Comparison of ENCODE assay signal across 22 cellular contexts in the genomic region with DNA sequence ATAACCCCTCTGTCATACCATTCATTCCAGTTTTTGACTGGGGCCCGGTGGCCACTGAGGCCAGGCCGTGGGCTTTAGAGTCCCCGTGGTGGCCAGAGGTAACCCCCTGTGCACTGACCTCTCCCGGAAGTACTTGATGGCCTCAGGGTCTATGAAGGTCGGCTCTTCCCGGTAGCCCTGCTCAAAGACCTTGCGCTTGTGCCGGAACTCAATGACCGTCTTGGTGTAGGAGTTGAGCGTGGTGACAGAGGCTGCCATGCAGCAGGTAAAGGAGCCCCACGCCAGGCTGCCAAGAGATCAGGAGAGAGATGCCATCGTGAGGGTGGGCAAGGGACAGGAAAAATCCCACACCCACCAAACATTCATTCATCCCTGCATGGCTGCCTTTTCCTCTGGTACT.
DNase-seq lines count a peak whose midpoint lies in the region; ATAC-seq, FAIRE-seq and TF ChIP-seq lines count a peak whose summit lies in the region.
"Had no signal": no experiment of that assay in that cellular context is flagged by ENCODE, and none has a peak within 500 bp of the region (broad histone marks: within the 10 kb centered on the region; RNA-seq: fewer than 3 reads in every experiment).

No MANE protein-coding gene starts in this region.

- peaks cover 3% of the 10 kb centered on the region for H3K27me3 Mint-ChIP-seq in endothelial cell (ENCODE audit: unreplicated experiment)
- peaks cover 18% of the 10 kb centered on the region for H3K27me3 Mint-ChIP-seq in nephron progenitor cell (ENCODE audit: low read depth, poor library complexity)

- H3K36me3 Mint-ChIP-seq in endothelial cell (ENCODE audit: low read depth, unreplicated experiment) (peaks cover 18% of the 10 kb centered on the region), nephron progenitor cell (ENCODE audit: low read depth) (no peaks in the 10 kb centered on the region)
- H3K36me3 Mint-ChIP-seq: CD8-positive, alpha-beta T cell had no signal

- H3K4me3 Mint-ChIP-seq in endothelial cell (ENCODE audit: unreplicated experiment) (peak overlapping the region; percentile 32), nephron progenitor cell (no peak overlapping the region)
- H3K4me3 Mint-ChIP-seq: CD8-positive, alpha-beta T cell; GM23338 had no signal

- FAIRE-seq in small intestine (lab: Jason Lieb, UNC), result no peak
- FAIRE-seq: A204.1, GM12878, H54, HTR-8/SVneo, K562 had no signal

- no peaks in the 10 kb centered on the region for H3K4me1 ChIP-seq in spleen
- no peaks in the 10 kb centered on the region for H3K4me1 ChIP-seq in small intestine (ENCODE audit: control insufficient read depth in 2 of 2, insufficient read depth in 1 of 2, low read depth in 1 of 2, low read length in 1 of 2)
- H3K4me1 ChIP-seq: BLaER1 had no signal

- H3K9me3 ChIP-seq in spleen (peaks cover 0 to 25% (median 14%) of the 10 kb centered on the region in 8 donors), small intestine (ENCODE audit: control insufficient read depth, low read depth) (no peaks in the 10 kb centered on the region)

- WGBS in spleen, 5 donors, result 87 to 95% (median 93%) methylated on average over 10 to 12 of the region's 12 CpGs
- 88 to 95% (median 92%) methylated on average over 12 of the region's 12 CpGs for WGBS in small intestine, 3 donors

- no peak for TF ChIP-seq POLR2A in spleen (IDR thresholded peaks at IDR 0.05)

- DNase-seq in GM13976 (ENCODE audit: low spot score), result peak; percentile 1
- DNase-seq in endothelial cell (ENCODE audit: low spot score), result no peak
- DNase-seq in nephron progenitor cell, result no peak
- peak; percentile 27 for DNase-seq in spleen
- no peak for DNase-seq in small intestine
- no peak for DNase-seq in GM19238 (ENCODE audit: insufficient read length, low spot score)
- DNase-seq: ACHN; Calu3; CD8-positive, alpha-beta T cell; DMS79 treated with DMSO at 0.1 percent for 48 hours; GF-D8; HCEC 1CT; IMR-90 had no signal

- no peak for ATAC-seq in HG02870 (IDR thresholded peaks at IDR 0.05; ENCODE audit: unreplicated experiment)
- no peak for ATAC-seq in GM19467 (IDR thresholded peaks at IDR 0.05; ENCODE audit: unreplicated experiment)
- ATAC-seq: CD8-positive, alpha-beta T cell; GM12878; GM23338; K562 had no signal

- H3K27ac ChIP-seq in spleen, result no peak overlapping the region
- H3K27ac ChIP-seq in small intestine (ENCODE audit: low read depth in 1 of 2, low read length in 1 of 2), result no peak overlapping the region
- H3K27ac ChIP-seq: BLaER1 had no signal

- H3K9me3 Mint-ChIP-seq in endothelial cell (ENCODE audit: unreplicated experiment) (peaks cover 11% of the 10 kb centered on the region), nephron progenitor cell (peaks cover 19% of the 10 kb centered on the region)

- intact Hi-C loops in spleen (cut with DNase I; ENCODE audit: low total_unique reads), result no loop called here

- H3K27ac Mint-ChIP-seq in endothelial cell (ENCODE audit: unreplicated experiment) (no peak overlapping the region), nephron progenitor cell (peak overlapping the region; percentile 54)
- H3K27ac Mint-ChIP-seq: CD8-positive, alpha-beta T cell; GM23338 had no signal

- H3K36me3 ChIP-seq in spleen (no peaks in the 10 kb centered on the region), small intestine (ENCODE audit: control insufficient read depth in 2 of 2, insufficient read depth in 2 of 2, low read length in 2 of 2) (no peaks in the 10 kb centered on the region)
- H3K36me3 ChIP-seq: BLaER1 had no signal

- no peak overlapping the region for H3K4me3 ChIP-seq in spleen
- H3K4me3 ChIP-seq in small intestine (ENCODE audit: low read depth in 1 of 2, low read length in 2 of 2), result no peak overlapping the region
- H3K4me3 ChIP-seq: BLaER1, GM12878, GM23338, K562 had no signal

- no peak for TF ChIP-seq CTCF in GM13976 (IDR thresholded peaks at IDR 0.05; ENCODE audit: borderline replicate concordance, control extremely low read depth, extremely low read depth, insufficient read depth, missing control alignments)
- no peak for TF ChIP-seq CTCF in endothelial cell (IDR thresholded peaks at IDR 0.05; ENCODE audit: unreplicated experiment)
- no peak for TF ChIP-seq CTCF in nephron progenitor cell (IDR thresholded peaks at IDR 0.05)
- TF ChIP-seq CTCF in spleen (IDR thresholded peaks at IDR 0.05 in 8 of 11, conservative IDR thresholded peaks at IDR 0.05 in 3 of 11), result no peak

- in situ Hi-C loops in GM13976 (cut with MboI; ENCODE audit: low sequenced_read_pairs, unreplicated experiment), result no loop called here

- H3K27me3 ChIP-seq in spleen (replicated peaks in 1 of 7) (no peaks in the 10 kb centered on the region), small intestine (ENCODE audit: control insufficient read depth in 2 of 2, insufficient read depth in 2 of 2, low read length in 2 of 2) (no peaks in the 10 kb centered on the region)
- H3K27me3 ChIP-seq: BLaER1 had no signal

- H3K4me1 Mint-ChIP-seq in endothelial cell (ENCODE audit: unreplicated experiment) (no peaks in the 10 kb centered on the region), nephron progenitor cell (peaks cover 1% of the 10 kb centered on the region)
- H3K4me1 Mint-ChIP-seq: GM23338 had no signal

Comparison
In these comparisons a context has a peak if more than half of its experiments do, and no peak if none do; other contexts are left out.
1. DNase-seq: peak in GM13976 (single experiment) and spleen (single experiment); none in endothelial cell (single experiment), nephron progenitor cell (single experiment), small intestine (single experiment) and GM19238 (single experiment).